ENCODE assay signal across 8 cellular contexts in the genomic region with DNA sequence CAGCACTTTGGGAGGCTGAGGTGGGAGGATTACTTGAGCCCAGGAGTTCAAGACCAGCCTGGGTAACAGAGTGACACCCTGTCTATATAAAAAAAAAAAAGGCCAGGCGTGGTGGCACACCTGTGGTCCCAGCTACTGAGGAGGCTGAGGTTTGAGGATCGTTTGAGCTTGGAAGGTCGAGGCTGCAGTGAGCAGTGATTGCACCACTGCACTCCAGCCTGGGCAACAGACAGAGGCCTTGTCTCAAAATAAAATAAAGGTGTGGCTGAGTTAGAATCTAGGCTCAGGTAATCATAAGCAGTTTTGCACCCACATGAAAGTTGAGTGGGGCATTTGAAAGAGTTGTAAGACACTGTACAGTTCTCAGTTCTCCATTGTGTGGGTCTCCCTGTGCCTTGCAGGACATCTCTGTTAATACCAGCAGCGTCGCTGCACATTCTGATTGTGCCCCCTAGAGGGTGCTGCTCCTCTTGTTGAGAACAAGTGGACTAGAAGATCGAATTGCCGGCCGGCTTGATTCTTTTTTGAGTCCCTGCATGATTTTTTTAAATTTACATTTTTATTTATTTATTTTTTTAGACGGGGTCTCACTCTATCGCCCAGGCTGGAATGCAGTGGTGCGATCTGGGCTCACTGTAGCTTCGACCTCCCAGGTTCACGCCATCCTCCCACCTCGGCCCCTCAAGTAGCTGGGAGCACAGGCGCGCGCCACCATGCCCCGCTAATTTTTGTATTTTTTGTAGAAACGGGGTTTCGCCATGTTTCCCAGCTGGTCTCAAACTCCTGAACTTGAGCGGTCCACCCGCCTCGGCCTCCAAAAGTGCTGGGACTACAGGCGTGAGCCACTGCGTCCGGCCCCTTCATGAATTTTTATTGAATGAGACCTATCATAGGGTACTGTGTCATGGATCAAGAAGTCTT.
DNase-seq lines count a peak whose midpoint lies in the region; ATAC-seq and TF ChIP-seq lines count a peak whose summit lies in the region.

No MANE protein-coding gene starts in this region.

- 62 to 68% methylated on average over 24 to 26 of the region's 26 CpGs for WGBS in lung, 2 donors

- H3K4me3 ChIP-seq in BJ (ENCODE audit: low read depth, low read length), result no peak overlapping the region
- H3K4me3 ChIP-seq in colonic mucosa, result no peak overlapping the region
- no peak overlapping the region for H3K4me3 ChIP-seq in lung

- H3K9me3 ChIP-seq in colonic mucosa (no peaks in the 10 kb centered on the region), lung (ENCODE audit: control insufficient read depth in 2 of 2, insufficient read depth in 1 of 2, low read length in 1 of 2) (no peaks in the 10 kb centered on the region)

- DNase-seq in BJ (ENCODE audit: low read depth), result no peak
- DNase-seq in NCI-H345 (lab: John Stamatoyannopoulos, UW), result peak; percentile 55
- peak; percentile 23 for DNase-seq in activated CD4-positive, CD25-positive, alpha-beta regulatory T cell treated with anti-CD3 and anti-CD28 coated beads, Interleukin-2, amount 50 U/mL, for 16 hours (ENCODE audit: low read depth, low spot score)
- peak; percentile 66 for DNase-seq in colonic mucosa
- peak; percentile 58 for DNase-seq in lung (ENCODE audit: low spot score)
- DNase-seq in stimulated activated CD8-positive, alpha-beta memory T cell treated with anti-CD3 and anti-CD28 coated beads, Interleukin-7, amount 100 ng/mL, for 24 hours (ENCODE audit: low read depth), result peak; percentile 9

- TF ChIP-seq CTCF in BJ (IDR thresholded peaks at IDR 0.05; ENCODE audit: insufficient read depth, low read depth, low read length) (peak; percentile 71), colonic mucosa (IDR thresholded peaks at IDR 0.05) (peak; percentile 62), lung (IDR thresholded peaks at IDR 0.05; ENCODE audit: control extremely low read depth, extremely low read depth) (no peak)

- intact Hi-C loops in colonic mucosa (cut with DNase I), result loop anchor here (10.0 kb wide), 1 partner anchor 241 kb away; no protein-coding TSS in a partner anchor

- POLR2A ChIA-PET in BJ (lab: Charles Lee), result no interaction called here

- CTCF ChIA-PET in BJ (lab: Yijun Ruan, JAX), result interaction anchor here (0.9 to 1.5 kb wide), 3 partner anchors 10 to 97 kb away, joined by 3 to 5 read pairs (median 3); no protein-coding TSS in a partner anchor

- H3K4me1 ChIP-seq in colonic mucosa (no peaks in the 10 kb centered on the region), lung (ENCODE audit: control insufficient read depth in 2 of 2, insufficient read depth in 2 of 2, low read length in 2 of 2) (no peaks in the 10 kb centered on the region)

- H3K27me3 ChIP-seq in BJ (ENCODE audit: control insufficient read depth, insufficient read depth, low read length) (no peaks in the 10 kb centered on the region), colonic mucosa (no peaks in the 10 kb centered on the region), lung (ENCODE audit: control insufficient read depth, insufficient read depth) (no peaks in the 10 kb centered on the region)

- H3K27ac ChIP-seq in colonic mucosa (no peak overlapping the region), lung (ENCODE audit: low read depth in 1 of 2, low read length in 1 of 2) (no peak overlapping the region)

- H3K36me3 ChIP-seq in BJ (ENCODE audit: control insufficient read depth, insufficient read depth, low read length) (no peaks in the 10 kb centered on the region), colonic mucosa (no peaks in the 10 kb centered on the region), lung (ENCODE audit: control insufficient read depth in 2 of 2, insufficient read depth in 2 of 2, low read length in 2 of 2) (no peaks in the 10 kb centered on the region)

- ATAC-seq in GM19023 (IDR thresholded peaks at IDR 0.05; ENCODE audit: unreplicated experiment), result peak; percentile 96
- peak; percentile 96 for ATAC-seq in HG03135 (IDR thresholded peaks at IDR 0.05; ENCODE audit: unreplicated experiment)
- ATAC-seq in lung (ENCODE audit: insufficient read depth, low FRiP score), result peak; percentile 72

- H3K9ac ChIP-seq in colonic mucosa (ENCODE audit: low read depth in 2 of 2, low read length in 2 of 2), result no peak overlapping the region
